ENCODE assay signal across 8 cellular contexts in the genomic region with DNA sequence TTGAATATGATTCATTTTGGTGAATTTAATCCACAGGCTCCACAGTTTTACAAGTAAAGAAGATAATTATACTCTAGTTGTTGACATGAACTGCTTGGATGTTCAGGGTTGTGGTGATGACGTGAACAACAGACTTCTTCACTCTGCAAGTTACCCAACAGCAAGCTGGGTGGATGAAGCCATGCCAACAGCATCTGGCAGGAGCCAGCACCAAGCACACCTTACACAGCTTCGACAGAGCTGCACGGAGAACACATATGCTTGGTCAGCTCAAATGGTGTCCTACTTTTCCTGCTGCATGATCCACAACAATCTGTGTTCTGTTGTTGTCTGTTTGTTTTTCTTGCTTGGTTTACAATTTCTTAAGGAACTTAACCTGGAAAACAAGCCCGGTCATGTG. TPM values are rescaled to one million over a fixed set of nuclear protein-coding genes. Genes with fewer than 3 reads are reported as not detected.
A peak's percentile ranks its signal among the peaks of the same experiment; 100 is the strongest.
DNase-seq lines count a peak whose midpoint lies in the region; ATAC-seq, FAIRE-seq and TF ChIP-seq lines count a peak whose summit lies in the region.

No MANE protein-coding gene starts in this region.

- H3K9me3 ChIP-seq in IMR-90 (ENCODE audit: control insufficient read depth, insufficient read depth, low read length), result no peaks in the 10 kb centered on the region
- no peaks in the 10 kb centered on the region for H3K9me3 ChIP-seq in colonic mucosa
- H3K9me3 ChIP-seq in smooth muscle cell (replicated peaks; ENCODE audit: low read depth), result no peaks in the 10 kb centered on the region
- H3K9me3 ChIP-seq in Karpas-422 (ENCODE audit: low read length), result no peaks in the 10 kb centered on the region

- TF ChIP-seq CTCF in IMR-90 (conservative IDR thresholded peaks at IDR 0.05; ENCODE audit: low read depth, low read length) (no peak), colonic mucosa (IDR thresholded peaks at IDR 0.05) (no peak), smooth muscle cell (IDR thresholded peaks at IDR 0.05; ENCODE audit: borderline replicate concordance, insufficient read depth, poor library complexity, severe bottlenecking) (no peak), GM10248 (IDR thresholded peaks at IDR 0.05; ENCODE audit: control extremely low read depth, extremely low read depth, low read depth, missing control alignments) (no peak)

- dilution Hi-C loops in IMR-90 (cut with HindIII; ENCODE audit: low sequenced_read_pairs, unreplicated experiment), result no loop called here

- 0 out of 2 replicates have a peak overlapping the region, but pooled peaks have one; percentile 21 for H3K56ac ChIP-seq in IMR-90 (ENCODE audit: extremely low read depth, insufficient read depth, low read length)

- H3K14ac ChIP-seq in IMR-90 (replicated peaks; ENCODE audit: low read depth, low read length), result peak overlapping the region; percentile 40

- POLR2A ChIA-PET in IMR-90 (lab: Charles Lee; ENCODE audit: unreplicated experiment), result no interaction called here
- POLR2A ChIA-PET in GM10248 (lab: Yijun Ruan, JAX), result no interaction called here

- no peak for TF ChIP-seq RAD21 in IMR-90 (IDR thresholded peaks at IDR 0.05; ENCODE audit: low read length)

- DNase-seq in IMR-90, result peak; percentile 41
- DNase-seq in colonic mucosa, result no peak
- DNase-seq in smooth muscle cell (lab: John Stamatoyannopoulos, UW; ENCODE audit: unreplicated experiment), result no peak
- no peak for DNase-seq in activated gamma-delta T cell (lab: John Stamatoyannopoulos, UW)
- DNase-seq in RCC 7860 (ENCODE audit: low spot score), result no peak
- DNase-seq in GM10248 (ENCODE audit: extremely low spot score), result no peak
- no peak for DNase-seq in Karpas-422

- TF ChIP-seq POLR2A in IMR-90 (IDR thresholded peaks at IDR 0.05; ENCODE audit: low read depth, low read length), result no peak

- H3K27me3 ChIP-seq in IMR-90 (ENCODE audit: control insufficient read depth, insufficient read depth, low read length) (no peaks in the 10 kb centered on the region), colonic mucosa (no peaks in the 10 kb centered on the region), layer of hippocampus (ENCODE audit: control insufficient read depth, insufficient read depth, low read length) (no peaks in the 10 kb centered on the region), smooth muscle cell (ENCODE audit: low read depth) (no peaks in the 10 kb centered on the region), Karpas-422 (ENCODE audit: low read length) (no peaks in the 10 kb centered on the region)

- H3K4me2 ChIP-seq in IMR-90 (ENCODE audit: low read depth, low read length) (peak overlapping the region; percentile 25), smooth muscle cell (peak overlapping the region; percentile 73), Karpas-422 (ENCODE audit: low read depth, low read length, poor library complexity, severe bottlenecking) (no peak overlapping the region)

- H2BK20ac ChIP-seq in IMR-90 (ENCODE audit: low read depth, low read length), result peak overlapping the region; percentile 28

- peak overlapping the region; percentile 68 for H4K91ac ChIP-seq in IMR-90 (ENCODE audit: insufficient read depth, low read depth, low read length)

- no CpG with 5 or more reads among the region's 4 CpGs for WGBS in IMR-90 (ENCODE audit: extremely low coverage in 2 of 2, insufficient read length in 1 of 2), 2 experiments
- 48% methylated on average over 4 of the region's 4 CpGs for WGBS in smooth muscle cell (ENCODE audit: low lambda C conversion rate)

- peaks cover 22% of the 10 kb centered on the region for H3K9me1 ChIP-seq in IMR-90 (ENCODE audit: insufficient read depth, low read length)

- H2AFZ ChIP-seq in IMR-90 (replicated peaks; ENCODE audit: low read length, poor library complexity) (peak overlapping the region; percentile 79), smooth muscle cell (ENCODE audit: low read depth) (no peak overlapping the region), Karpas-422 (ENCODE audit: low read length) (no peak overlapping the region)

- H4K5ac ChIP-seq in IMR-90 (ENCODE audit: low read depth, low read length), result peak overlapping the region; percentile 86

- peak overlapping the region; percentile 66; the same call in 1 of the 2 replicates for H3K27ac ChIP-seq in IMR-90 (ENCODE audit: insufficient read depth, low read length)
- H3K27ac ChIP-seq in colonic mucosa, result peak overlapping the region; percentile 39
- peak overlapping the region; percentile 9 for H3K27ac ChIP-seq in layer of hippocampus (ENCODE audit: low read depth, low read length)
- peak overlapping the region; percentile 90 for H3K27ac ChIP-seq in smooth muscle cell (ENCODE audit: low read depth)
- no peak overlapping the region for H3K27ac ChIP-seq in Karpas-422 (ENCODE audit: low read length)

- H3K4ac ChIP-seq in IMR-90 (ENCODE audit: low read depth, low read length), result peak overlapping the region; percentile 89

- H2BK5ac ChIP-seq in IMR-90 (ENCODE audit: low read depth, low read length, poor library complexity, severe bottlenecking), result peak overlapping the region; percentile 67

- peak overlapping the region; percentile 91 for H3K18ac ChIP-seq in IMR-90 (ENCODE audit: low read depth, low read length)

- BruUV-seq in IMR-90 (replicated peaks; lab: Mats Ljungman, UMichigan), result no TSS peak

- H3K79me2 ChIP-seq in smooth muscle cell (ENCODE audit: low read depth) (peaks cover 26% of the 10 kb centered on the region), Karpas-422 (ENCODE audit: low read length) (no peaks in the 10 kb centered on the region)

- no peak for ATAC-seq in IMR-90 (ENCODE audit: low read depth)

- H3K79me1 ChIP-seq in IMR-90 (ENCODE audit: low read depth in 1 of 2, low read length in 2 of 2), result peaks cover 12 to 53% of the 10 kb centered on the region in 2 experiments

- H3K4me1 ChIP-seq in IMR-90 (ENCODE audit: control insufficient read depth, insufficient read depth, low read length) (peaks cover 46% of the 10 kb centered on the region), colonic mucosa (peaks cover 14% of the 10 kb centered on the region), smooth muscle cell (ENCODE audit: low read depth) (peaks cover 31% of the 10 kb centered on the region), Karpas-422 (ENCODE audit: low read length) (peaks cover 27% of the 10 kb centered on the region)

- peaks cover 9% of the 10 kb centered on the region for H4K20me1 ChIP-seq in IMR-90 (ENCODE audit: insufficient read depth, low read length)
- H4K20me1 ChIP-seq in smooth muscle cell (ENCODE audit: low read depth), result peaks cover 14% of the 10 kb centered on the region
- H4K20me1 ChIP-seq in Karpas-422 (ENCODE audit: insufficient read depth, low read depth, low read length), result no peaks in the 10 kb centered on the region

- H2BK120ac ChIP-seq in IMR-90 (ENCODE audit: low read depth, low read length), result peak overlapping the region; percentile 46

- peaks cover 56% of the 10 kb centered on the region for H3F3A ChIP-seq in smooth muscle cell (ENCODE audit: low read depth)

- no peak for FAIRE-seq in RCC 7860 (lab: Jason Lieb, UNC)

- H4K8ac ChIP-seq in IMR-90 (ENCODE audit: low read depth in 2 of 2, low read length in 2 of 2), result peak overlapping the region; percentile 55 to 84

- in situ Hi-C loops in IMR-90 (cut with MboI; ENCODE audit: low sequenced_read_pairs), result no loop called here

- CTCF ChIA-PET in IMR-90 (lab: Yijun Ruan, JAX) (interaction anchor here (1.0 to 1.8 kb wide), 5 partner anchors 9 to 304 kb away, joined by 3 to 11 read pairs (median 4); partner anchors contain the start of gene NOD1), GM10248 (lab: Yijun Ruan, JAX) (interaction anchor here (0.8 to 2.4 kb wide), 2 partner anchors 9 to 22 kb away, joined by 3 to 12 read pairs; partner anchors contain the start of gene NOD1)

- intact Hi-C loops in IMR-90 (cut with micrococcal nuclease), result no loop called here
- intact Hi-C loops in colonic mucosa (cut with DNase I), result no loop called here

- H2AK9ac ChIP-seq in IMR-90 (replicated peaks; ENCODE audit: low read depth, low read length, poor library complexity), result no peak overlapping the region

- H2AK5ac ChIP-seq in IMR-90 (ENCODE audit: low read depth, low read length), result peak overlapping the region; percentile 91

- peak overlapping the region; percentile 88; the same call in 2 of the 3 replicates for H2BK15ac ChIP-seq in IMR-90 (ENCODE audit: low read depth, low read length)

- no peaks in the 10 kb centered on the region for H3K36me3 ChIP-seq in IMR-90 (ENCODE audit: control insufficient read depth, insufficient read depth, low read length)
- no peaks in the 10 kb centered on the region for H3K36me3 ChIP-seq in colonic mucosa
- H3K36me3 ChIP-seq in smooth muscle cell (ENCODE audit: low read depth), result no peaks in the 10 kb centered on the region
- no peaks in the 10 kb centered on the region for H3K36me3 ChIP-seq in Karpas-422 (ENCODE audit: insufficient read depth, low read length)

- H3K4me3 ChIP-seq in IMR-90 (ENCODE audit: insufficient read depth, low read depth, low read length) (no peak overlapping the region), colonic mucosa (no peak overlapping the region), smooth muscle cell (no peak overlapping the region), Karpas-422 (ENCODE audit: low read length) (no peak overlapping the region)

- no peaks in the 10 kb centered on the region for H3K9me2 ChIP-seq in Karpas-422 (replicated peaks; ENCODE audit: insufficient read depth, low read length)

- H3K9ac ChIP-seq in IMR-90 (ENCODE audit: low read depth, low read length), result no peak overlapping the region
- peak overlapping the region in 1 of 2 donors; percentile 49 for H3K9ac ChIP-seq in colonic mucosa (ENCODE audit: low read depth in 2 of 2, low read length in 2 of 2)
- peak overlapping the region; percentile 76 for H3K9ac ChIP-seq in smooth muscle cell (ENCODE audit: low read depth)
- H3K9ac ChIP-seq in Karpas-422 (ENCODE audit: low read length), result no peak overlapping the region

- H3K23ac ChIP-seq in IMR-90 (ENCODE audit: low read depth, low read length), result peak overlapping the region; percentile 14

TF ChIP-seq in IMR-90, 13 proteins besides CTCF, POLR2A, EP300 and RAD21 (continues in another document):
- TF ChIP-seq RCOR1 (IDR thresholded peaks at IDR 0.05; ENCODE audit: insufficient replicate concordance, low read length), result no peak

RNA-seq across cellular contexts. Expression of gene NOD1, which starts 9.8 kb away (rescaled TPM):
- total RNA-seq in IMR-90 (2012; rRNA removed) (1.4 and 1.8 TPM in 2 replicates), colonic mucosa (10 to 100 TPM in 1 of 2 donors, 1 to 10 TPM in 1; 9.5 to 14.0 TPM), smooth muscle cell (10.5 and 13.4 TPM in 2 replicates)
- polyA plus RNA-seq in IMR-90 (2012; rRNA removed) (2.7 and 3.0 TPM in 2 replicates), smooth muscle cell (8.6 and 9.7 TPM in 2 replicates)
- 1.3 and 1.4 TPM in 2 replicates for polyA plus RNA-seq in IMR-90 (2012; cell fraction: cytosol; rRNA removed)
- 5.8 and 9.5 TPM in 2 replicates for polyA plus RNA-seq in IMR-90 (2012; cell fraction: nucleus; rRNA removed; ENCODE audit: low replicate concordance)
- total RNA-seq in Karpas-422 (2014; rRNA removed; shearing (Covaris generic); ENCODE audit: low replicate concordance), result 4.5 and 6.7 TPM in 2 replicates

RNA-seq across cellular contexts. Expression of gene GGCT, which starts 35.8 kb away (rescaled TPM):
- total RNA-seq in IMR-90 (2012; rRNA removed) (12.0 and 17.5 TPM in 2 replicates), colonic mucosa (100 to 1,000 TPM in 1 of 2 donors, 10 to 100 TPM in 1; 42.5 to 103 TPM), smooth muscle cell (41.4 and 53.1 TPM in 2 replicates)
- polyA plus RNA-seq in IMR-90 (2012; rRNA removed) (18.6 and 19.1 TPM in 2 replicates), smooth muscle cell (36.9 and 39.3 TPM in 2 replicates)
- 12.4 and 17.8 TPM in 2 replicates for polyA plus RNA-seq in IMR-90 (2012; cell fraction: cytosol; rRNA removed)
- 3.6 and 4.5 TPM in 2 replicates for polyA plus RNA-seq in IMR-90 (2012; cell fraction: nucleus; rRNA removed; ENCODE audit: low replicate concordance)
- total RNA-seq in Karpas-422 (2014; rRNA removed; shearing (Covaris generic); ENCODE audit: low replicate concordance), result 73.5 and 78.1 TPM in 2 replicates
